12 cellular contexts compared by ENCODE assay signal in the genomic region with DNA sequence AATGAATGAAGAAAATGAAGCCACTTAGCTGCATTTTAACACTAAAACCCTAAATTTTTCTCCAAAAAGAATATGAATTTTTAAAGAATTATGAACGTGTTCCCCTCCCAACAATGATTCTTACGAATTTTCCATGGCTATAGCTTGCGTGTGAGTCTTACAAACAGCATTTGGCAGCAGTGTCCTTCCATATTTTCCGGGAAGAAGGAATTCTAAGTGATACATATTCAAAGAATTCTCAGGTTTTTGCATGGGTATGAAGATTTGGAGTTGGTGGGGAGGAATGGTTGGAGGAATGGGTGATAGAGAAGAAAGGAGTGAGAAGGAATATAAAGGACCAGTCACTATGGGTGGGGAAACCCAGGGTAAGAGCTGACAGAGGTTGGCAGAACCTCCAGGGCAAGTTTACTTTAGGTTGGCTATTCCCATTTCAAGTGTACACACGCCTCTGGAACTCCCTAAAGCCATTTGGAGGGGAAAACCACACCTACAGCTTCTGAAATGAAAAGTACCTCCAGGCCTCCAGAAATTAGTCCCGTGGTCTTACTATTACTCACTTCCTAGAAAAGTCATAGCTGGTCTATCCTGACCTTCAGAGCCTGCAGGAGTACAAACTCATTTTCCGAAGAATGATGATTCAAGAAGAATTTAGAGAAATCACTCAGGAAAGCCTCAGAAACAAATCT.
DNase-seq lines count a peak whose midpoint lies in the region; ATAC-seq and TF ChIP-seq lines count a peak whose summit lies in the region.
"Had no signal": no experiment of that assay in that cellular context is flagged by ENCODE, and none has a peak within 500 bp of the region (broad histone marks: within the 10 kb centered on the region; RNA-seq: fewer than 3 reads in every experiment).

No MANE protein-coding gene starts in this region.

- H3K27ac ChIP-seq in left lung (no peak overlapping the region), ovary (no peak overlapping the region)

- H3K9me3 ChIP-seq in left lung, result no peaks in the 10 kb centered on the region
- H3K9me3 ChIP-seq in ovary, result no peaks in the 10 kb centered on the region

- TF ChIP-seq CTCF in left lung (IDR thresholded peaks at IDR 0.05) (no peak), ovary (IDR thresholded peaks at IDR 0.05) (no peak)

- no peaks in the 10 kb centered on the region for H3K4me1 ChIP-seq in left lung
- no peaks in the 10 kb centered on the region for H3K4me1 ChIP-seq in ovary (ENCODE audit: insufficient read depth)

- peaks cover 43% of the 10 kb centered on the region for H3K4me1 Mint-ChIP-seq in activated naive CD8-positive, alpha-beta T cell treated with anti-CD3 and anti-CD28 coated beads, Interleukin-2, amount 50 U/mL, for 24 hours

- H3K4me3 ChIP-seq in left lung, result no peak overlapping the region
- H3K4me3 ChIP-seq in ovary, result no peak overlapping the region
- H3K4me3 ChIP-seq: K562 had no signal

- H3K27me3 Mint-ChIP-seq in activated naive CD8-positive, alpha-beta T cell treated with anti-CD3 and anti-CD28 coated beads, Interleukin-2, amount 50 U/mL, for 24 hours, result no peaks in the 10 kb centered on the region

- ATAC-seq in activated naive CD8-positive, alpha-beta T cell treated with anti-CD3 and anti-CD28 coated beads, Interleukin-2, amount 50 U/mL, for 24 hours, result peak; percentile 76
- ATAC-seq in left lung, result peak; percentile 60
- ATAC-seq: K562 had no signal

- H3K27me3 ChIP-seq in left lung, result no peaks in the 10 kb centered on the region
- no peaks in the 10 kb centered on the region for H3K27me3 ChIP-seq in ovary

- intact Hi-C loops in left lung (cut with DNase I), result no loop called here
- intact Hi-C loops in ovary (cut with DNase I), result no loop called here

- WGBS in ovary, 3 donors, result 50 to 59% (median 57%) methylated on average over 7 of the region's 7 CpGs

- H3K27ac Mint-ChIP-seq in activated naive CD8-positive, alpha-beta T cell treated with anti-CD3 and anti-CD28 coated beads, Interleukin-2, amount 50 U/mL, for 24 hours, result peak overlapping the region; percentile 92

- DNase-seq in AG20443 (ENCODE audit: low spot score) (peak; percentile 30), HCEC 1CT (peak; percentile 93), left lung (no peak), anterior cingulate cortex (lab: John Stamatoyannopoulos, UW) (no peak), ovary (no peak), D341Med (ENCODE audit: low spot score) (no peak), erythroblast (lab: John Stamatoyannopoulos, UW) (no peak)
- no peak for DNase-seq in activated naive CD8-positive, alpha-beta T cell treated with anti-CD3 and anti-CD28 coated beads, Interleukin-2, amount 50 U/mL, for 24 hours
- DNase-seq: GDM1; GOT3; NK-92 treated with Interleukin-12 subunit alpha and Interleukin-12 subunit beta, amount 100 ng/mL, for 24 hours had no signal

- H3K36me3 Mint-ChIP-seq in activated naive CD8-positive, alpha-beta T cell treated with anti-CD3 and anti-CD28 coated beads, Interleukin-2, amount 50 U/mL, for 24 hours (ENCODE audit: low read depth), result peaks cover 9% of the 10 kb centered on the region

- peaks cover 20% of the 10 kb centered on the region for H3K9me3 Mint-ChIP-seq in activated naive CD8-positive, alpha-beta T cell treated with anti-CD3 and anti-CD28 coated beads, Interleukin-2, amount 50 U/mL, for 24 hours

- TF ChIP-seq EP300 in ovary (IDR thresholded peaks at IDR 0.05), result no peak

- no peak overlapping the region for H3K4me3 Mint-ChIP-seq in activated naive CD8-positive, alpha-beta T cell treated with anti-CD3 and anti-CD28 coated beads, Interleukin-2, amount 50 U/mL, for 24 hours

- TF ChIP-seq POLR2A in ovary (IDR thresholded peaks at IDR 0.05) (no peak), erythroblast (IDR thresholded peaks at IDR 0.05; ENCODE audit: low read length) (no peak)

- no peaks in the 10 kb centered on the region for H3K36me3 ChIP-seq in left lung
- no peaks in the 10 kb centered on the region for H3K36me3 ChIP-seq in ovary

Comparison
In these comparisons a context has a peak if more than half of its experiments do, and no peak if none do; other contexts are left out.
1. DNase-seq: peak in AG20443 (single experiment) and HCEC 1CT (single experiment); none in activated naive CD8-positive, alpha-beta T cell treated with anti-CD3 and anti-CD28 coated beads, Interleukin-2, amount 50 U/mL, for 24 hours (single experiment), left lung (0 of 2), anterior cingulate cortex (0 of 58), ovary (0 of 5), D341Med (single experiment) and erythroblast (0 of 2).